In genomic region chr17:60555786-60556185, GRCh38 we compare ENCODE assay signal across 8 cellular contexts.
"Had no signal": no experiment of that assay in that cellular context is flagged by ENCODE, and none has a peak within 500 bp of the region (broad histone marks: within the 10 kb centered on the region; RNA-seq: fewer than 3 reads in every experiment).

No MANE protein-coding gene starts in this region.

- H3K4me3 ChIP-seq: K562 had no signal

- H3K27ac Mint-ChIP-seq: IgD-negative memory B cell had no signal

- ATAC-seq: HepG2, K562 had no signal

- H3K4me3 Mint-ChIP-seq: IgD-negative memory B cell had no signal

- FAIRE-seq: HepG2, HTR-8/SVneo, K562 had no signal

- H3K27ac ChIP-seq: HL-60 had no signal

- H3K4me1 Mint-ChIP-seq: IgD-negative memory B cell had no signal

- DNase-seq: IMR-90, KBM-7, KG1 had no signal
